ENCODE assay signal across 9 cellular contexts in the genomic region with DNA sequence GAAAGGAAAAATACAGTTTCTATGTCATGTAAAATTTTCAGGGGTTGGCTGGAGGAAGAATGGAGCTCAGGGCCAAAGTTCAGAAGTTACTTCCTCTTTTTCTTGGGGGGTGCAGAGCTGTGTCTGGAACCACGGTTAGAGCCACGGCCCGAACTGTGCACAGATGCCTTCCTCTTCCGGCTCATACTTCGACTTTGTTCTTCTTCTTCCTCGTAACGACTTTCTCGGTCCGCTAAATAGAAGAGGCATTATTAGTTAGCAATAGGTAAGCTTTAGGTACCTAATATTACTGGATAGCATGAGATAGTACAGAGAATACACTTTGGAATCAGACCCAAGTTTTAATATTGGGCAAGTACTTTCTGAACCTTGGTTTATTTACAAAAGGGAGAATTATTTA. TPM values are rescaled to one million over a fixed set of nuclear protein-coding genes. Genes with fewer than 3 reads are reported as not detected.
DNase-seq lines count a peak whose midpoint lies in the region; ATAC-seq and TF ChIP-seq lines count a peak whose summit lies in the region.
"Had no signal": no experiment of that assay in that cellular context is flagged by ENCODE, and none has a peak within 500 bp of the region (broad histone marks: within the 10 kb centered on the region; RNA-seq: fewer than 3 reads in every experiment).

No MANE protein-coding gene starts in this region.

- no peaks in the 10 kb centered on the region; the same call in 1 of the 2 replicates for H3K79me2 ChIP-seq in Karpas-422 (ENCODE audit: low read length)

- DNase-seq in Peyer's patch (peak in 2 of 3 donors; percentile 32 to 52), midbrain (lab: John Stamatoyannopoulos, UW) (peak; percentile 4), Karpas-422 (no peak), NCI-H1930 (lab: John Stamatoyannopoulos, UW) (no peak), SJCRH30 (no peak)
- DNase-seq: left cardiac atrium, NCI-H2081 had no signal

- peaks cover 31% of the 10 kb centered on the region; the same call in 1 of the 2 replicates for H4K20me1 ChIP-seq in Karpas-422 (ENCODE audit: insufficient read depth, low read depth, low read length)

- H3K9ac ChIP-seq in Karpas-422 (ENCODE audit: low read length): no peak overlapping the region

- no peaks in the 10 kb centered on the region for H3K27me3 ChIP-seq in Peyer's patch
- no peaks in the 10 kb centered on the region for H3K27me3 ChIP-seq in Karpas-422 (ENCODE audit: low read length)
- H3K27me3 ChIP-seq in SJCRH30: no peaks in the 10 kb centered on the region

- no peak overlapping the region for H2AFZ ChIP-seq in Karpas-422 (ENCODE audit: low read length)

- TF ChIP-seq POLR2A in Peyer's patch (IDR thresholded peaks at IDR 0.05): no peak

- H3K4me2 ChIP-seq in Karpas-422 (ENCODE audit: low read depth, low read length, poor library complexity, severe bottlenecking): no peak overlapping the region

- ATAC-seq in GM18867 (IDR thresholded peaks at IDR 0.05; ENCODE audit: unreplicated experiment) (peak; percentile 68), HG02763 (IDR thresholded peaks at IDR 0.05; ENCODE audit: unreplicated experiment) (peak; percentile 48)

- H3K9me2 ChIP-seq in Karpas-422 (replicated peaks; ENCODE audit: insufficient read depth, low read length): no peaks in the 10 kb centered on the region

- peaks cover 0 to 65% (median 0%) of the 10 kb centered on the region in 3 donors for H3K36me3 ChIP-seq in Peyer's patch
- peaks cover 65% of the 10 kb centered on the region for H3K36me3 ChIP-seq in Karpas-422 (ENCODE audit: insufficient read depth, low read length)
- peaks cover 64% of the 10 kb centered on the region for H3K36me3 ChIP-seq in SJCRH30

- H3K27ac ChIP-seq in Peyer's patch (no peak overlapping the region), Karpas-422 (ENCODE audit: low read length) (no peak overlapping the region), SJCRH30 (no peak overlapping the region)

- H3K4me1 ChIP-seq in Peyer's patch (no peaks in the 10 kb centered on the region), Karpas-422 (ENCODE audit: low read length) (no peaks in the 10 kb centered on the region), SJCRH30 (no peaks in the 10 kb centered on the region)

- H3K4me3 ChIP-seq in Peyer's patch (no peak overlapping the region), Karpas-422 (ENCODE audit: low read length) (no peak overlapping the region), SJCRH30 (no peak overlapping the region)

- no peak for TF ChIP-seq CTCF in Peyer's patch (IDR thresholded peaks at IDR 0.05)

- H3K9me3 ChIP-seq in Peyer's patch (no peaks in the 10 kb centered on the region), Karpas-422 (ENCODE audit: low read length) (no peaks in the 10 kb centered on the region), SJCRH30 (replicated peaks) (no peaks in the 10 kb centered on the region)

RNA-seq across cellular contexts. Expression of a gene that starts 31.2 kb away (rescaled TPM):
- 10 to 100 TPM; 25.7 to 86.6 (median 37.5) TPM for total RNA-seq in Peyer's patch
- total RNA-seq in Karpas-422 (2014; rRNA removed; shearing (Covaris generic); ENCODE audit: low replicate concordance): 102 and 126 TPM in 2 replicates
- total RNA-seq in SJCRH30 (2014; rRNA removed; shearing (Covaris generic)): 195 and 216 TPM in 2 replicates

Comparison
In these comparisons a context has a peak if more than half of its experiments do, and no peak if none do; other contexts are left out.
1. DNase-seq: peak in Peyer's patch (2 of 3) and midbrain (single experiment); none in Karpas-422 (single experiment), NCI-H1930 (0 of 2) and SJCRH30 (0 of 2).